Comparison of ENCODE assay signal across 4 cellular contexts in genomic region chr10:45415062-45415461, GRCh38. TPM values are rescaled to one million over a fixed set of nuclear protein-coding genes. Genes with fewer than 3 reads are reported as not detected.
"Had no signal": no experiment of that assay in that cellular context is flagged by ENCODE, and none has a peak within 500 bp of the region (broad histone marks: within the 10 kb centered on the region; RNA-seq: fewer than 3 reads in every experiment).

No MANE protein-coding gene starts in this region.

RNA-seq across cellular contexts. Expression of gene ALOX5, which starts 41.0 kb away (rescaled TPM):
- total RNA-seq: LHCN-M2, M059J, MCF 10A, NCI-H460 had no signal
